ENCODE assay signal across 22 cellular contexts in genomic region chr4:162839814-162840213, GRCh38.
DNase-seq lines count a peak whose midpoint lies in the region; ATAC-seq, FAIRE-seq and TF ChIP-seq lines count a peak whose summit lies in the region.
"Had no signal": no experiment of that assay in that cellular context is flagged by ENCODE, and none has a peak within 500 bp of the region (broad histone marks: within the 10 kb centered on the region; RNA-seq: fewer than 3 reads in every experiment).

No MANE protein-coding gene starts in this region.

- no peaks in the 10 kb centered on the region for H4K20me1 ChIP-seq in GM12878 (ENCODE audit: control insufficient read depth, insufficient read depth)

- TF ChIP-seq RAD21 in GM12878 (IDR thresholded peaks at IDR 0.05; ENCODE audit: insufficient read depth, low read depth, low read length) = no peak

- no peaks in the 10 kb centered on the region for H3K36me3 ChIP-seq in GM12878 (ENCODE audit: control insufficient read depth in 2 of 2, insufficient read depth in 2 of 2, low read length in 1 of 2)
- H3K36me3 ChIP-seq: cardiac muscle cell, prostate gland, spleen, tibial nerve had no signal

- ATAC-seq in GM12878 (no peak), GM21381 (IDR thresholded peaks at IDR 0.05; ENCODE audit: unreplicated experiment) (no peak)
- ATAC-seq in stimulated activated memory B cell treated with anti-CD40 and anti-IgM and Interleukin-4, amounts not matched to agents 10 μg/mL and 1 μg/mL and 100 μg/mL, for 72 hours = no peak
- ATAC-seq in CD4-positive, alpha-beta T cell (ENCODE audit: poor library complexity) = no peak
- ATAC-seq: activated CD4-positive, CD25-positive, alpha-beta regulatory T cell treated with anti-CD3 and anti-CD28 coated beads, Interleukin-2, amount 50 U/mL, for 24 hours; activated CD8-positive, alpha-beta memory T cell treated with anti-CD3 and anti-CD28 coated beads, Interleukin-2, amount 10 ng/mL, durations not matched to agents 7 days and 5 days; naive thymus-derived CD4-positive, alpha-beta T cell; stimulated activated effector memory CD8-positive, alpha-beta T cell treated with anti-CD3 and anti-CD28 coated beads, Interleukin-12 subunit alpha, Interleukin-12 subunit beta, amount 100 ng/mL, for 72 hours had no signal

- no peak for FAIRE-seq in GM12878 (lab: Jason Lieb, UNC)
- FAIRE-seq: GM12892 had no signal

- peak; percentile 4 to 19 (median 6); a peak in 1 of 6 replicates for TF ChIP-seq CTCF in GM12878 (IDR thresholded peaks at IDR 0.05 in 2 of 3, conservative IDR thresholded peaks at IDR 0.05 in 1 of 3; ENCODE audit: control insufficient read depth in 2 of 3, extremely low read depth in 1 of 3, insufficient read depth in 1 of 3, low read depth in 3 of 3, low read length in 3 of 3)
- no peak for TF ChIP-seq CTCF in CD4-positive, alpha-beta T cell (IDR thresholded peaks at IDR 0.05)

- POLR2A ChIA-PET in GM12878 (lab: Charles Lee) = no interaction called here
- POLR2A ChIA-PET in CD4-positive, alpha-beta T cell (lab: Charles Lee) = no interaction called here

- in situ Hi-C loops in GM12878 (cut with MboI) = no loop called here

- H3K27ac Mint-ChIP-seq in stimulated activated memory B cell treated with anti-CD40 and anti-IgM and Interleukin-4, amounts not matched to agents 10 μg/mL and 1 μg/mL and 100 μg/mL, for 72 hours = no peak overlapping the region
- H3K27ac Mint-ChIP-seq in CD4-positive, alpha-beta T cell = no peak overlapping the region
- H3K27ac Mint-ChIP-seq: activated CD8-positive, alpha-beta memory T cell treated with anti-CD3 and anti-CD28 coated beads, Interleukin-2, amount 10 ng/mL, durations not matched to agents 7 days and 5 days; naive thymus-derived CD4-positive, alpha-beta T cell; stimulated activated effector memory CD8-positive, alpha-beta T cell treated with anti-CD3 and anti-CD28 coated beads, Interleukin-12 subunit alpha, Interleukin-12 subunit beta, amount 100 ng/mL, for 72 hours; T-helper 2 cell treated with Interferon-gamma antibody and Interleukin-4, amounts not matched to agents 5 μg/mL and 100 μg/mL, for 36 hours had no signal

- RAD21 ChIA-PET in GM12878 (lab: Charles Lee; ENCODE audit: unreplicated experiment) = no interaction called here

- H2AFZ ChIP-seq in GM12878 (ENCODE audit: control insufficient read depth, low read depth, low read length) = no peak overlapping the region

- H3K4me2 ChIP-seq in GM12878 (ENCODE audit: control insufficient read depth, insufficient read depth) = no peak overlapping the region

- H3K4me1 Mint-ChIP-seq in stimulated activated memory B cell treated with anti-CD40 and anti-IgM and Interleukin-4, amounts not matched to agents 10 μg/mL and 1 μg/mL and 100 μg/mL, for 72 hours = no peaks in the 10 kb centered on the region
- H3K4me1 Mint-ChIP-seq in CD4-positive, alpha-beta T cell (ENCODE audit: low read depth) = no peaks in the 10 kb centered on the region
- H3K4me1 Mint-ChIP-seq: activated CD8-positive, alpha-beta memory T cell treated with anti-CD3 and anti-CD28 coated beads, Interleukin-2, amount 10 ng/mL, durations not matched to agents 7 days and 5 days; naive thymus-derived CD4-positive, alpha-beta T cell; stimulated activated effector memory CD8-positive, alpha-beta T cell treated with anti-CD3 and anti-CD28 coated beads, Interleukin-12 subunit alpha, Interleukin-12 subunit beta, amount 100 ng/mL, for 72 hours had no signal

- CTCF ChIA-PET in GM12878 (lab: Yijun Ruan, JAX) = interaction anchor here (0.8 kb wide), 1 partner anchor 198 kb away, joined by 3 read pairs; no protein-coding TSS in a partner anchor
- CTCF ChIA-PET in CD4-positive, alpha-beta T cell (lab: Charles Lee) = no interaction called here

- peak; percentile 5 for DNase-seq in NCI-H82 (lab: John Stamatoyannopoulos, UW)
- no peak for DNase-seq in NCI-H82 treated with DMSO at 0.1 percent for 48 hours (lab: John Stamatoyannopoulos, UW; ENCODE audit: unreplicated experiment)
- peak; percentile 1 for DNase-seq in Jurkat, Clone E6-1 (ENCODE audit: low read depth, low spot score)
- no peak for DNase-seq in GM12878 (ENCODE audit: low read depth, low spot score)
- DNase-seq in CD4-positive, alpha-beta T cell = no peak
- no peak for DNase-seq in NOMO-1 (lab: John Stamatoyannopoulos, UW; ENCODE audit: unreplicated experiment in 2 of 2)
- DNase-seq: activated CD8-positive, alpha-beta memory T cell treated with anti-CD3 and anti-CD28 coated beads, Interleukin-2, amount 10 ng/mL, durations not matched to agents 7 days and 5 days; glutamatergic neuron; naive thymus-derived CD4-positive, alpha-beta T cell; NCI-H187 treated with DMSO at 0.1 percent for 48 hours; NCI-H345; Right ventricle myocardium superior; spleen had no signal

- intact Hi-C loops in GM12878 (cut with micrococcal nuclease; ENCODE audit: unreplicated experiment) = no loop called here
- intact Hi-C loops in CD4-positive, alpha-beta T cell (cut with DNase I, micrococcal nuclease) = no loop called here

- H3K4me3 ChIP-seq in Jurkat, Clone E6-1 (ENCODE audit: low read length) = no peak overlapping the region
- no peak overlapping the region for H3K4me3 ChIP-seq in GM12878
- H3K4me3 ChIP-seq: cardiac muscle cell, prostate gland, spleen, tibial nerve had no signal

- H3K9me3 ChIP-seq in GM12878 (replicated peaks; ENCODE audit: control insufficient read depth, insufficient read depth, low read length) = no peaks in the 10 kb centered on the region
- no peaks in the 10 kb centered on the region for H3K9me3 ChIP-seq in CD4-positive, alpha-beta T cell (ENCODE audit: control insufficient read depth, low read length)
- H3K9me3 ChIP-seq: prostate gland, tibial nerve had no signal

- no peak overlapping the region for H3K4me3 Mint-ChIP-seq in stimulated activated memory B cell treated with anti-CD40 and anti-IgM and Interleukin-4, amounts not matched to agents 10 μg/mL and 1 μg/mL and 100 μg/mL, for 72 hours
- H3K4me3 Mint-ChIP-seq in CD4-positive, alpha-beta T cell = no peak overlapping the region
- H3K4me3 Mint-ChIP-seq: activated CD8-positive, alpha-beta memory T cell treated with anti-CD3 and anti-CD28 coated beads, Interleukin-2, amount 10 ng/mL, durations not matched to agents 7 days and 5 days; naive thymus-derived CD4-positive, alpha-beta T cell; stimulated activated effector memory CD8-positive, alpha-beta T cell treated with anti-CD3 and anti-CD28 coated beads, Interleukin-12 subunit alpha, Interleukin-12 subunit beta, amount 100 ng/mL, for 72 hours; T-helper 2 cell treated with Interferon-gamma antibody and Interleukin-4, amounts not matched to agents 5 μg/mL and 100 μg/mL, for 36 hours had no signal

- H3K27me3 Mint-ChIP-seq in stimulated activated memory B cell treated with anti-CD40 and anti-IgM and Interleukin-4, amounts not matched to agents 10 μg/mL and 1 μg/mL and 100 μg/mL, for 72 hours = no peaks in the 10 kb centered on the region
- no peaks in the 10 kb centered on the region for H3K27me3 Mint-ChIP-seq in CD4-positive, alpha-beta T cell
- H3K27me3 Mint-ChIP-seq: activated CD8-positive, alpha-beta memory T cell treated with anti-CD3 and anti-CD28 coated beads, Interleukin-2, amount 10 ng/mL, durations not matched to agents 7 days and 5 days; naive thymus-derived CD4-positive, alpha-beta T cell had no signal

- no peak for TF ChIP-seq EP300 in GM12878 (IDR thresholded peaks at IDR 0.05; ENCODE audit: borderline replicate concordance in 1 of 2, control insufficient read depth in 1 of 2, low read depth in 2 of 2, low read length in 2 of 2)

- no peaks in the 10 kb centered on the region for H3K9me3 Mint-ChIP-seq in stimulated activated memory B cell treated with anti-CD40 and anti-IgM and Interleukin-4, amounts not matched to agents 10 μg/mL and 1 μg/mL and 100 μg/mL, for 72 hours
- H3K9me3 Mint-ChIP-seq in CD4-positive, alpha-beta T cell = no peaks in the 10 kb centered on the region
- H3K9me3 Mint-ChIP-seq: T-helper 2 cell treated with Interferon-gamma antibody and Interleukin-4, amounts not matched to agents 5 μg/mL and 100 μg/mL, for 36 hours had no signal

- no peaks in the 10 kb centered on the region for H3K27me3 ChIP-seq in GM12878 (replicated peaks in 1 of 2; ENCODE audit: control insufficient read depth in 2 of 2, insufficient read depth in 2 of 2, low read length in 1 of 2)
- no peaks in the 10 kb centered on the region for H3K27me3 ChIP-seq in CD4-positive, alpha-beta T cell (ENCODE audit: control insufficient read depth, insufficient read depth, low read length)
- H3K27me3 ChIP-seq: cardiac muscle cell, spleen, tibial nerve had no signal

- H3K36me3 Mint-ChIP-seq in stimulated activated memory B cell treated with anti-CD40 and anti-IgM and Interleukin-4, amounts not matched to agents 10 μg/mL and 1 μg/mL and 100 μg/mL, for 72 hours = no peaks in the 10 kb centered on the region
- H3K36me3 Mint-ChIP-seq in CD4-positive, alpha-beta T cell (ENCODE audit: low read depth) = no peaks in the 10 kb centered on the region
- H3K36me3 Mint-ChIP-seq: activated CD8-positive, alpha-beta memory T cell treated with anti-CD3 and anti-CD28 coated beads, Interleukin-2, amount 10 ng/mL, durations not matched to agents 7 days and 5 days; naive thymus-derived CD4-positive, alpha-beta T cell; stimulated activated effector memory CD8-positive, alpha-beta T cell treated with anti-CD3 and anti-CD28 coated beads, Interleukin-12 subunit alpha, Interleukin-12 subunit beta, amount 100 ng/mL, for 72 hours had no signal

- TF ChIP-seq POLR2A in GM12878 (IDR thresholded peaks at IDR 0.05; ENCODE audit: low read depth, low read length) = no peak

- H3K9ac ChIP-seq in GM12878 (ENCODE audit: control insufficient read depth, insufficient read depth, low read length) = no peak overlapping the region

- BruUV-seq in GM12878 (replicated peaks; lab: Mats Ljungman, UMichigan) = no TSS peak

- WGBS in GM12878 (ENCODE audit: insufficient coverage, insufficient replicate concordance, low lambda C conversion rate, missing lambda C conversion rate) = 50% methylated on average over 4 of the region's 4 CpGs

- no peaks in the 10 kb centered on the region for H3K79me2 ChIP-seq in GM12878 (ENCODE audit: control insufficient read depth, insufficient read depth, low read length)

- SMC1A ChIA-PET in GM12878 (lab: Charles Lee; ENCODE audit: uncharacterized antibody, unreplicated experiment) = no interaction called here

- H3K27ac ChIP-seq in GM12878 (ENCODE audit: control insufficient read depth, insufficient read depth) = no peak overlapping the region
- no peak overlapping the region for H3K27ac ChIP-seq in CD4-positive, alpha-beta T cell (ENCODE audit: low read depth, low read length)
- H3K27ac ChIP-seq: cardiac muscle cell, prostate gland, spleen, tibial nerve had no signal

- no peaks in the 10 kb centered on the region for H3K4me1 ChIP-seq in GM12878 (ENCODE audit: control insufficient read depth, insufficient read depth, low read length)
- H3K4me1 ChIP-seq: prostate gland, spleen, tibial nerve had no signal

TF ChIP-seq in GM12878, 131 proteins besides CTCF, POLR2A, EP300 and RAD21:
- 0 out of 2 replicates have a peak, but pooled peaks have one; percentile 19 for TF ChIP-seq SMC3 (IDR thresholded peaks at IDR 0.05; ENCODE audit: borderline replicate concordance, low read length)
- no peak for TF ChIP-seq CREB1 (IDR thresholded peaks at IDR 0.05; ENCODE audit: low read depth)

Comparison
In these comparisons a context has a peak if more than half of its experiments do, and no peak if none do; other contexts are left out.
1. DNase-seq: peak in NCI-H82 (single experiment) and Jurkat, Clone E6-1 (single experiment); none in NCI-H82 treated with DMSO at 0.1 percent for 48 hours (single experiment), GM12878 (single experiment), CD4-positive, alpha-beta T cell (0 of 10) and NOMO-1 (0 of 2).